20 cellular contexts compared by ENCODE assay signal in genomic region chr20:62326559-62326958, GRCh38. TPM values are rescaled to one million over a fixed set of nuclear protein-coding genes. Genes with fewer than 3 reads are reported as not detected.
DNase-seq lines count a peak whose midpoint lies in the region; ATAC-seq, FAIRE-seq and TF ChIP-seq lines count a peak whose summit lies in the region.
"Had no signal": no experiment of that assay in that cellular context is flagged by ENCODE, and none has a peak within 500 bp of the region (broad histone marks: within the 10 kb centered on the region; RNA-seq: fewer than 3 reads in every experiment).

No MANE protein-coding gene starts in this region.

- H3K36me3 ChIP-seq in HEK293 (ENCODE audit: control insufficient read depth in 2 of 2, insufficient read depth in 1 of 2, low read length in 2 of 2) (peaks cover 0 to 87% of the 10 kb centered on the region in 2 experiments; a peak in 2 of 3 replicates), RWPE2 (ENCODE audit: low read depth) (peaks cover 96% of the 10 kb centered on the region), suprapubic skin (peaks cover 96% of the 10 kb centered on the region), thyroid gland (peaks cover 74 to 81% of the 10 kb centered on the region in 2 donors)

- no peak for TF ChIP-seq POLR2A in suprapubic skin (IDR thresholded peaks at IDR 0.05)
- no peak for TF ChIP-seq POLR2A in thyroid gland (IDR thresholded peaks at IDR 0.05)

- peak; percentile 10 for ATAC-seq in stimulated activated naive CD8-positive, alpha-beta T cell treated with anti-CD3 and anti-CD28 coated beads, Interleukin-15, Interleukin-2, amounts not matched to agents 100 U/mL and 50 U/mL, for 24 hours
- no peak for ATAC-seq in stimulated activated naive CD8-positive, alpha-beta T cell treated with anti-CD3 and anti-CD28 coated beads, Interleukin-15, amount 100 ng/mL, for 72 hours
- no peak for ATAC-seq in RWPE2 (ENCODE audit: low read depth)

- TF ChIP-seq CTCF in HEK293 (tag by site-specific recombination; IDR thresholded peaks at IDR 0.05) (no peak), RWPE2 (IDR thresholded peaks at IDR 0.05; ENCODE audit: poor library complexity, severe bottlenecking) (no peak), suprapubic skin (IDR thresholded peaks at IDR 0.05) (no peak), thyroid gland (IDR thresholded peaks at IDR 0.05) (no peak)

- no peak overlapping the region for H3K4me3 Mint-ChIP-seq in stimulated activated naive CD8-positive, alpha-beta T cell treated with anti-CD3 and anti-CD28 coated beads, Interleukin-15, amount 100 ng/mL, for 72 hours

- H3K9me3 Mint-ChIP-seq in stimulated activated naive CD8-positive, alpha-beta T cell treated with anti-CD3 and anti-CD28 coated beads, Interleukin-15, amount 100 ng/mL, for 72 hours = no peaks in the 10 kb centered on the region

- intact Hi-C loops in thyroid gland (cut with DNase I) = no loop called here

- peak; percentile 27 for FAIRE-seq in urothelium cell line (lab: Jason Lieb, UNC)
- FAIRE-seq: GM12891, GM18507, H1 had no signal

- WGBS in suprapubic skin = 89% methylated on average over 7 of the region's 14 CpGs
- WGBS in thyroid gland, 2 donors = 93 to 96% methylated on average over 5 to 13 of the region's 14 CpGs

- CTCF ChIA-PET in HEK293 (lab: Yijun Ruan, JAX) = interaction anchor here (1.1 kb wide), 1 partner anchor 57 kb away, joined by 4 read pairs; no protein-coding TSS in a partner anchor

- H3K27ac Mint-ChIP-seq in stimulated activated naive CD8-positive, alpha-beta T cell treated with anti-CD3 and anti-CD28 coated beads, Interleukin-15, amount 100 ng/mL, for 72 hours = no peak overlapping the region
- H3K27ac Mint-ChIP-seq: CD4-positive, alpha-beta memory T cell had no signal

- no peak for TF ChIP-seq EP300 in suprapubic skin (IDR thresholded peaks at IDR 0.05)

- H3K27me3 ChIP-seq in RWPE2 (ENCODE audit: insufficient read depth, poor library complexity, severe bottlenecking) (no peaks in the 10 kb centered on the region), suprapubic skin (no peaks in the 10 kb centered on the region), thyroid gland (no peaks in the 10 kb centered on the region)

- POLR2A ChIA-PET in HEK293 (lab: Yijun Ruan, JAX) = interaction anchor here (1.3 kb wide), 1 partner anchor 60 kb away, joined by 3 read pairs; the partner anchor contains the start of gene RPS21

- H3K4me1 ChIP-seq in HEK293 (ENCODE audit: control insufficient read depth, insufficient read depth, low read length) (no peaks in the 10 kb centered on the region), RWPE2 (ENCODE audit: insufficient read depth, poor library complexity, severe bottlenecking) (no peaks in the 10 kb centered on the region), suprapubic skin (peaks cover 9% of the 10 kb centered on the region), thyroid gland (no peaks in the 10 kb centered on the region)

- H3K27me3 Mint-ChIP-seq in stimulated activated naive CD8-positive, alpha-beta T cell treated with anti-CD3 and anti-CD28 coated beads, Interleukin-15, amount 100 ng/mL, for 72 hours = no peaks in the 10 kb centered on the region
- H3K27me3 Mint-ChIP-seq: CD4-positive, alpha-beta memory T cell had no signal

- DNase-seq in stimulated activated naive CD8-positive, alpha-beta T cell treated with anti-CD3 and anti-CD28 coated beads, Interleukin-15, Interleukin-2, amounts not matched to agents 100 U/mL and 50 U/mL, for 24 hours = no peak
- no peak for DNase-seq in stimulated activated naive CD8-positive, alpha-beta T cell treated with anti-CD3 and anti-CD28 coated beads, Interleukin-15, amount 100 ng/mL, for 72 hours
- peak; percentile 86 for DNase-seq in RWPE2 (ENCODE audit: low spot score)
- no peak for DNase-seq in urothelium cell line (ENCODE audit: low spot score)
- no peak for DNase-seq in ureter (ENCODE audit: low spot score)
- no peak for DNase-seq in suprapubic skin (ENCODE audit: low spot score in 2 of 2)
- no peak for DNase-seq in thyroid gland
- DNase-seq: C1 segment of cervical spinal cord, COR-L47, DMS153, EL, GDM1, GM23248, H7, HCEC 1CT had no signal

- H3K27ac ChIP-seq in HEK293 (ENCODE audit: extremely low read depth, low read depth, low read length) (no peak overlapping the region), RWPE2 (ENCODE audit: poor library complexity, severe bottlenecking) (no peak overlapping the region), suprapubic skin (no peak overlapping the region), thyroid gland (no peak overlapping the region)
- H3K27ac ChIP-seq: GM23248 had no signal

- H3K4me3 ChIP-seq in HEK293 (ENCODE audit: low read depth, low read length) (no peak overlapping the region), RWPE2 (ENCODE audit: severe bottlenecking) (no peak overlapping the region), suprapubic skin (no peak overlapping the region), thyroid gland (replicated peaks in 1 of 3) (no peak overlapping the region)
- H3K4me3 ChIP-seq: GM23248 had no signal

- no peaks in the 10 kb centered on the region for H3K9me3 ChIP-seq in HEK293 (ENCODE audit: control insufficient read depth, insufficient read depth, low read depth, low read length)
- H3K9me3 ChIP-seq in RWPE2 (ENCODE audit: severe bottlenecking) = no peaks in the 10 kb centered on the region
- no peaks in the 10 kb centered on the region for H3K9me3 ChIP-seq in suprapubic skin
- H3K9me3 ChIP-seq in thyroid gland = no peaks in the 10 kb centered on the region

- H3K4me1 Mint-ChIP-seq in stimulated activated naive CD8-positive, alpha-beta T cell treated with anti-CD3 and anti-CD28 coated beads, Interleukin-15, amount 100 ng/mL, for 72 hours = no peaks in the 10 kb centered on the region

TF ChIP-seq in HEK293, 187 proteins besides CTCF, POLR2A, EP300 and RAD21:
- 0 out of 2 replicates have a peak, but pooled peaks have one; percentile 36 for TF ChIP-seq KLF9 (tag by site-specific recombination; IDR thresholded peaks at IDR 0.05; ENCODE audit: low read depth)
- TF ChIP-seq HIC1 (tag by site-specific recombination; IDR thresholded peaks at IDR 0.05) = 0 out of 2 replicates have a peak, but pooled peaks have one; percentile 37
- no peak for TF ChIP-seq ZNF280D (tag by site-specific recombination; IDR thresholded peaks at IDR 0.05)
TF ChIP-seq in HEK293: peak in this region for 2.

RNA-seq across cellular contexts. Expression of gene ADRM1, which starts 23.8 kb away (rescaled TPM):
- 72.6 TPM for total RNA-seq in ureter
- total RNA-seq in suprapubic skin = 100 to 1,000 TPM in 3 of 4 donors, 10 to 100 TPM in 1; 84.7 to 155 (median 146) TPM
- 100 to 1,000 TPM in 3 of 4 donors, 10 to 100 TPM in 1; 89.9 to 140 (median 117) TPM for total RNA-seq in thyroid gland

RNA-seq across cellular contexts. Expression of gene LAMA5, which starts 40.6 kb away (rescaled TPM):
- total RNA-seq in ureter = 433 TPM
- 100 to 1,000 TPM; 200 to 623 (median 316) TPM for total RNA-seq in suprapubic skin
- 100 to 1,000 TPM in 3 of 4 donors, 10 to 100 TPM in 1; 93.9 to 179 (median 117) TPM for total RNA-seq in thyroid gland
